In the genomic region with DNA sequence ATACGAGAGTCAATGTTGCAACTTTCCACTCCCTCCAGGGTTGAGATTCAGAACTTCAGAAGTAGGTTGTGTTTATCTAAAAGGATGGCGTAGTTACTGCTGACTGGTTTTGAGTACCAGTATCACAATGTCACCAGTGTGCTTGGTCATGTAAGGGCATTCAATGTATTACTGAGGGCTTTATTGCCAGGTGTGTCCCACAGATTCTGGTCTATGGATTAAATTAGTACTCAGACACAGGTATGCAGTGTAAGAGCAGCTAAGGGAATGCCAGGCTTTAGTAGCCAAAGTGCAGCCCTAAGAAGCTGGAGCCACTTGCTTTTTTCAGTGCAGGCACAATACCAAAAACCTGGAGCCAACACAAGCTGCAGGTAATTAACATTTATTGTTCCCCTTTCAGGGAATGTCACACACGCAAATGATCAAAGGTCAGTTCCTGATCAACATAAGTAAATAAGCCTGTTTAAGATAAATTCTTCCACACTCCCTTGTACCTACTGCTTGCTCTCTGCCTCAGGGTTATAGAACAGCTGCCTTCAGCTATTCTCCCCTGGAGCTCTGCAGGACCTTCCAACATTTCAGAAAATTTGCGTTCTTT, we compare ENCODE assay signal across 19 cellular contexts.
DNase-seq lines count a peak whose midpoint lies in the region; ATAC-seq and TF ChIP-seq lines count a peak whose summit lies in the region.
"Had no signal": no experiment of that assay in that cellular context is flagged by ENCODE, and none has a peak within 500 bp of the region (broad histone marks: within the 10 kb centered on the region; RNA-seq: fewer than 3 reads in every experiment).

No MANE protein-coding gene starts in this region.

- no peaks in the 10 kb centered on the region for H3K36me3 Mint-ChIP-seq in endodermal cell (ENCODE audit: low read depth)

- H3K4me1 ChIP-seq in endodermal cell (ENCODE audit: control insufficient read depth, insufficient read depth, low read length) (no peaks in the 10 kb centered on the region), mucosa of descending colon (ENCODE audit: low read depth) (peaks cover 15% of the 10 kb centered on the region)
- H3K4me1 ChIP-seq: BLaER1, SJCRH30 had no signal

- H3K27me3 Mint-ChIP-seq in endodermal cell (ENCODE audit: insufficient read depth): no peaks in the 10 kb centered on the region
- H3K27me3 Mint-ChIP-seq: CD4-positive, alpha-beta T cell had no signal

- no peak overlapping the region for H3K4me3 Mint-ChIP-seq in endodermal cell
- H3K4me3 Mint-ChIP-seq: CD4-positive, alpha-beta T cell had no signal

- H3K27ac Mint-ChIP-seq in endodermal cell: peak overlapping the region; percentile 32
- H3K27ac Mint-ChIP-seq: CD4-positive, alpha-beta T cell had no signal

- H3K27ac ChIP-seq in endodermal cell (ENCODE audit: low read depth, low read length): no peak overlapping the region
- H3K27ac ChIP-seq: BLaER1, SJCRH30 had no signal

- ATAC-seq in mucosa of descending colon (peak; percentile 85), GM19035 (IDR thresholded peaks at IDR 0.05; ENCODE audit: unreplicated experiment) (no peak)
- ATAC-seq: Panc1 had no signal

- peaks cover 50% of the 10 kb centered on the region for H3K9me3 Mint-ChIP-seq in endodermal cell

- no peaks in the 10 kb centered on the region for H3K4me1 Mint-ChIP-seq in endodermal cell

- no peaks in the 10 kb centered on the region for H3K36me3 ChIP-seq in endodermal cell (ENCODE audit: control insufficient read depth, insufficient read depth, low read length)
- no peaks in the 10 kb centered on the region for H3K36me3 ChIP-seq in mucosa of descending colon (ENCODE audit: low read depth)
- H3K36me3 ChIP-seq: BLaER1, MG63, SJCRH30 had no signal

- no peak overlapping the region for H3K9ac ChIP-seq in endodermal cell (ENCODE audit: extremely low read depth, low read length, poor library complexity, severe bottlenecking)
- H3K9ac ChIP-seq: BLaER1 had no signal

- no peaks in the 10 kb centered on the region for H3K27me3 ChIP-seq in endodermal cell (ENCODE audit: control insufficient read depth, insufficient read depth, low read length, poor library complexity, severe bottlenecking)
- H3K27me3 ChIP-seq: BLaER1, MG63, SJCRH30 had no signal

- intact Hi-C loops in mucosa of descending colon (cut with DNase I, micrococcal nuclease): no loop called here

- TF ChIP-seq CTCF in endodermal cell (conservative IDR thresholded peaks at IDR 0.05) (no peak), mucosa of descending colon (IDR thresholded peaks at IDR 0.05) (no peak)

- no peak overlapping the region for H3K4me3 ChIP-seq in endodermal cell (ENCODE audit: low read length)
- H3K4me3 ChIP-seq in mucosa of descending colon: no peak overlapping the region
- H3K4me3 ChIP-seq: BLaER1, MG63, SJCRH30 had no signal

- WGBS in endodermal cell (ENCODE audit: insufficient coverage in 1 of 2, insufficient read length in 1 of 2), 2 experiments: 81 to 96% methylated on average over 3 to 4 of the region's 4 CpGs

- H3K9me3 ChIP-seq in endodermal cell (ENCODE audit: control insufficient read depth, low read length) (peaks cover 88% of the 10 kb centered on the region), mucosa of descending colon (peaks cover 32% of the 10 kb centered on the region)
- H3K9me3 ChIP-seq: MG63, SJCRH30 had no signal

- DNase-seq in ELF-1 (ENCODE audit: low read depth, low spot score) (peak; percentile 19), HuH-7 (ENCODE audit: low spot score) (peak; percentile 47), endodermal cell (no peak), mucosa of descending colon (peak in 2 of 3 donors; percentile 28 to 50), NCI-H2029 (lab: John Stamatoyannopoulos, UW) (no peak)
- no peak for DNase-seq in activated naive CD4-positive, alpha-beta T cell treated with anti-CD3 and anti-CD28 coated beads, Interleukin-2, amount 50 U/mL, for 16 hours
- DNase-seq: ACHN; CD4-positive, alpha-beta T cell; COR-L47; DMS 273 treated with DMSO at 0.1 percent for 48 hours; MG63; NCI-H1417; NCI-H1694 treated with DMSO at 0.1 percent for 48 hours; NCI-H446 treated with DMSO at 0.1 percent for 48 hours; NCI-H748 treated with DMSO at 0.1 percent for 48 hours; SJCRH30 had no signal

Comparison
In these comparisons a context has a peak if more than half of its experiments do, and no peak if none do; other contexts are left out.
1. DNase-seq: peak in ELF-1 (single experiment), HuH-7 (single experiment) and mucosa of descending colon (2 of 3); none in endodermal cell (single experiment), activated naive CD4-positive, alpha-beta T cell treated with anti-CD3 and anti-CD28 coated beads, Interleukin-2, amount 50 U/mL, for 16 hours (single experiment) and NCI-H2029 (single experiment).